ENCODE assay signal across 11 cellular contexts in the genomic region with DNA sequence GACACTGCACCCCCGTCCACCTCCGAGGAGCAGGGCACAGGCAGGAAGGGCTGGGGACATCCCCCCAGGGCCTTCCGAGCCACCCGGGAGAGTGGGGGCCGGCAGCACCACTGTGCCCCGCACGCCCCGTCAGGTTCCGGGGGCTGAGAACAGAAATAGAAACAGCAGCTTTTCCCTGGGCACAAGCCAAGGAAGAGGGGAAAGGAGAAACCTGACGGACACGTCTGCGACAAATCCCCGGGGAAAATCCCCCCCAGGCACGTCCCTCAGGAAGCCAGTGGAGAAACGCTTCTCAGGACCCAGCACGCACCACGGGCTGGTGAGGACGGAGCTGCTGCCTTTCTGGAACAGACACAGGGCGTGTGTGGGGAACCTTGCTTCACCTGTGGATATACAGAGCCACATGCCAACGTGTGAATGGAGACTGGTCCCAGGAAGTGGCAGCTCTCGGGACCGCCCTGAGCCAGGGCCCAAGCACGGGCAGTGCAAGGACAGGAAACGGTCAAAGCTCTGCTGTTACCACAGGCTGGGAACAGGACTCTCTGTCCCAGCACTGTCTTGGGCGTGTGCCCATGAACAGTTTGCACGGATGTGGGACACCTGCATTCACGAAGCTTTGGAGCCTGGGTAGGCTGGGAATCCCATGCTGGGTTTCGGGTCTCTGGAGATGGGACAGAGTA. TPM values are rescaled to one million over a fixed set of nuclear protein-coding genes. Genes with fewer than 3 reads are reported as not detected.
DNase-seq lines count a peak whose midpoint lies in the region; ATAC-seq and TF ChIP-seq lines count a peak whose summit lies in the region.
"Had no signal": no experiment of that assay in that cellular context is flagged by ENCODE, and none has a peak within 500 bp of the region (broad histone marks: within the 10 kb centered on the region; RNA-seq: fewer than 3 reads in every experiment).

No MANE protein-coding gene starts in this region.

- no peak for TF ChIP-seq CTCF in SK-N-SH (IDR thresholded peaks at IDR 0.05)
- TF ChIP-seq CTCF in fibroblast of mammary gland (conservative IDR thresholded peaks at IDR 0.05; ENCODE audit: control insufficient read depth, insufficient read depth, low read depth, low read length): no peak
- TF ChIP-seq CTCF in ovary (IDR thresholded peaks at IDR 0.05): no peak

- DNase-seq in AG20443 (ENCODE audit: low spot score): peak; percentile 51
- no peak for DNase-seq in SK-N-SH
- DNase-seq in fibroblast of mammary gland (ENCODE audit: low read depth): peak; percentile 64
- DNase-seq in ovary: peak in 4 of 5 donors; percentile 57 to 74 (median 64)
- no peak for DNase-seq in effector memory CD8-positive, alpha-beta T cell
- no peak for DNase-seq in NCI-H526 (lab: John Stamatoyannopoulos, UW)
- DNase-seq: H9, NCI-H1930, SIG-M5 had no signal

- H3K36me3 Mint-ChIP-seq in effector memory CD8-positive, alpha-beta T cell (ENCODE audit: insufficient read depth): peaks cover 26% of the 10 kb centered on the region

- TF ChIP-seq POLR2A in ovary (IDR thresholded peaks at IDR 0.05): no peak

- H3K4me3 ChIP-seq in SK-N-SH (ENCODE audit: low read depth in 2 of 2, low read length in 1 of 2) (no peak overlapping the region), fibroblast of mammary gland (ENCODE audit: control insufficient read depth, low read depth, low read length) (no peak overlapping the region), ovary (no peak overlapping the region)

- WGBS in SK-N-SH (ENCODE audit: low lambda C conversion rate): 71% methylated on average over 20 of the region's 28 CpGs
- WGBS in ovary, 3 donors: 46 to 61% (median 48%) methylated on average over 28 of the region's 28 CpGs

- H3K27me3 ChIP-seq in SK-N-SH (ENCODE audit: insufficient read depth): no peaks in the 10 kb centered on the region
- H3K27me3 ChIP-seq in ovary: no peaks in the 10 kb centered on the region

- H3K4me1 ChIP-seq in SK-N-SH (ENCODE audit: control insufficient read depth in 1 of 2, insufficient read depth in 2 of 2, low read depth in 1 of 2, low read length in 1 of 2): peaks cover 5 to 54% of the 10 kb centered on the region in 2 experiments; a peak in 2 of 4 replicates
- H3K4me1 ChIP-seq in ovary (ENCODE audit: insufficient read depth): peaks cover 25% of the 10 kb centered on the region

- TF ChIP-seq EP300 in SK-N-SH (IDR thresholded peaks at IDR 0.05; ENCODE audit: borderline replicate concordance in 1 of 2, low read depth in 1 of 2, low read length in 1 of 2) (no peak), ovary (IDR thresholded peaks at IDR 0.05) (no peak)

- no peaks in the 10 kb centered on the region for H3K9me3 ChIP-seq in SK-N-SH
- H3K9me3 ChIP-seq in ovary: no peaks in the 10 kb centered on the region

- H3K36me3 ChIP-seq in SK-N-SH (replicated peaks in 1 of 2; ENCODE audit: control insufficient read depth in 1 of 2, insufficient read depth in 2 of 2, low read length in 1 of 2) (peaks cover 0 to 6% of the 10 kb centered on the region in 2 experiments), ovary (no peaks in the 10 kb centered on the region)

- peaks cover 18 to 31% of the 10 kb centered on the region in 2 donors for H3K4me1 Mint-ChIP-seq in effector memory CD8-positive, alpha-beta T cell (ENCODE audit: low read depth in 2 of 2)
- H3K4me1 Mint-ChIP-seq: H9 had no signal

- no peak for TF ChIP-seq RAD21 in SK-N-SH (IDR thresholded peaks at IDR 0.05; ENCODE audit: low read length)

- peak overlapping the region; percentile 47; the same call in 1 of the 2 replicates for H3K4me2 ChIP-seq in SK-N-SH

- intact Hi-C loops in ovary (cut with DNase I): loop anchor here in 1 of 4 donors (5.0 kb wide), 1 partner anchor 715 kb away; no protein-coding TSS in a partner anchor

- ATAC-seq in HG03432 (IDR thresholded peaks at IDR 0.05; ENCODE audit: unreplicated experiment): no peak
- ATAC-seq in effector memory CD8-positive, alpha-beta T cell (replicated peaks): no peak
- no peak for ATAC-seq in GM19328 (IDR thresholded peaks at IDR 0.05; ENCODE audit: unreplicated experiment)

- no peak overlapping the region for H2AFZ ChIP-seq in SK-N-SH (ENCODE audit: low read depth)

- CTCF ChIA-PET in SK-N-SH (lab: Yijun Ruan, JAX): interaction anchor here (1.5 to 1.7 kb wide), 2 partner anchors 38 to 174 kb away, joined by 3 to 5 read pairs; partner anchors contain the start of gene MAPK8IP3

- H3K27ac ChIP-seq in SK-N-SH (ENCODE audit: low read depth in 2 of 2, low read length in 1 of 2) (peak overlapping the region; percentile 66 to 95; a peak in 3 of 4 replicates), ovary (peak overlapping the region; percentile 52 to 85)

- H3K4me3 Mint-ChIP-seq in effector memory CD8-positive, alpha-beta T cell: peak overlapping the region in 1 of 2 donors; percentile 98
- H3K4me3 Mint-ChIP-seq: H9 had no signal

- POLR2A ChIA-PET in SK-N-SH (lab: Yijun Ruan, JAX): interaction anchor here (1.3 kb wide), 1 partner anchor 146 kb away, joined by 3 read pairs; the partner anchor contains the start of gene JPT2

- H3F3A ChIP-seq in SK-N-SH (replicated peaks; ENCODE audit: insufficient read depth): no peaks in the 10 kb centered on the region

- no peaks in the 10 kb centered on the region for H3K9me3 Mint-ChIP-seq in effector memory CD8-positive, alpha-beta T cell
- H3K9me3 Mint-ChIP-seq: H9 had no signal

- H3K9ac ChIP-seq in SK-N-SH: no peak overlapping the region

- no peaks in the 10 kb centered on the region for H3K27me3 Mint-ChIP-seq in effector memory CD8-positive, alpha-beta T cell

- no peaks in the 10 kb centered on the region for H3K9me2 ChIP-seq in SK-N-SH

- H3K27ac Mint-ChIP-seq in effector memory CD8-positive, alpha-beta T cell: no peak overlapping the region
- H3K27ac Mint-ChIP-seq: H9 had no signal

- no peaks in the 10 kb centered on the region for H3K79me2 ChIP-seq in SK-N-SH (ENCODE audit: insufficient read depth)

- no peaks in the 10 kb centered on the region for H4K20me1 ChIP-seq in SK-N-SH (ENCODE audit: insufficient read depth)

TF ChIP-seq in SK-N-SH, 30 proteins besides CTCF, POLR2A, EP300 and RAD21:
- no peak for TF ChIP-seq NFIC (IDR thresholded peaks at IDR 0.05; ENCODE audit: borderline replicate concordance)
- no peak for TF ChIP-seq SMC3 (IDR thresholded peaks at IDR 0.05; ENCODE audit: low read depth, low read length)
- TF ChIP-seq SIN3A (IDR thresholded peaks at IDR 0.05; ENCODE audit: borderline replicate concordance, low read depth, low read length): no peak
- no peak for TF ChIP-seq YY1 (IDR thresholded peaks at IDR 0.05; ENCODE audit: low read depth)
- no peak for TF ChIP-seq RXRA (IDR thresholded peaks at IDR 0.05; ENCODE audit: borderline replicate concordance, low read depth)
- no peak for TF ChIP-seq RFX5 (IDR thresholded peaks at IDR 0.05; ENCODE audit: low read length)
- TF ChIP-seq MXI1 (IDR thresholded peaks at IDR 0.05; ENCODE audit: low read depth, low read length): no peak
- TF ChIP-seq POLR2AphosphoS5 (IDR thresholded peaks at IDR 0.05; ENCODE audit: low read depth, low read length): no peak
- no peak for TF ChIP-seq FOXJ3 (CRISPR knock-in tag; IDR thresholded peaks at IDR 0.05)
- TF ChIP-seq RCOR1 (IDR thresholded peaks at IDR 0.05; ENCODE audit: low read length): no peak
- TF ChIP-seq MAX (IDR thresholded peaks at IDR 0.05; ENCODE audit: low read depth): no peak
- TF ChIP-seq IRF3 (IDR thresholded peaks at IDR 0.05; ENCODE audit: low read depth, low read length): no peak
- no peak for TF ChIP-seq TAF1 (IDR thresholded peaks at IDR 0.05; ENCODE audit: borderline replicate concordance, low read depth, low read length)
- TF ChIP-seq FOXM1 (IDR thresholded peaks at IDR 0.05; ENCODE audit: low read depth): no peak
- no peak for TF ChIP-seq TCF12 (IDR thresholded peaks at IDR 0.05)
- TF ChIP-seq EZH2phosphoT487 (IDR thresholded peaks at IDR 0.05; ENCODE audit: borderline replicate concordance, low read depth): no peak
- TF ChIP-seq FOSL2 (IDR thresholded peaks at IDR 0.05; ENCODE audit: borderline replicate concordance, low read depth): no peak
- no peak for TF ChIP-seq NRF1 (IDR thresholded peaks at IDR 0.05; ENCODE audit: low read depth, low read length)

RNA-seq across cellular contexts. Expression of gene TMEM204, which starts 1.2 kb away (rescaled TPM):
- polyA plus RNA-seq in SK-N-SH (2012; rRNA removed): 2.1 and 2.3 TPM in 2 replicates
- polyA plus RNA-seq in SK-N-SH (2012; cell fraction: cytosol; rRNA removed): 0.85 and 1.4 TPM in 2 replicates
- 1.4 and 1.5 TPM in 2 replicates for polyA plus RNA-seq in SK-N-SH (2012; cell fraction: nucleus; rRNA removed)
- total RNA-seq in ovary: 10 to 100 TPM in 6 of 7 donors, 1 to 10 TPM in 1; 9.2 to 23.7 (median 13.8) TPM
- 10 to 100 TPM in 1 of 2 donors, 1 to 10 TPM in 1; 6.5 to 35.5 TPM for polyA plus RNA-seq in ovary
- total RNA-seq: H9 had no signal

RNA-seq across cellular contexts. Expression of gene TELO2, which starts 39.1 kb away (rescaled TPM):
- polyA plus RNA-seq in SK-N-SH (2012; rRNA removed) (19.1 and 24.2 TPM in 2 replicates), ovary (10 to 100 TPM in 1 of 2 donors, under 1 TPM in 1; 0.27 to 31.7 TPM)
- polyA plus RNA-seq in SK-N-SH (2012; cell fraction: cytosol; rRNA removed): 4.1 and 7.9 TPM in 2 replicates
- 119 and 154 TPM in 2 replicates for polyA plus RNA-seq in SK-N-SH (2012; cell fraction: nucleus; rRNA removed)
- 10 to 100 TPM in 6 of 7 donors, 1 to 10 TPM in 1; 9.9 to 36.8 (median 32.8) TPM for total RNA-seq in ovary

RNA-seq across cellular contexts. Expression of gene PTX4, which starts 43.5 kb away (rescaled TPM):
- polyA plus RNA-seq in SK-N-SH (2012; rRNA removed) (not detected in 2 replicates), ovary (under 1 TPM in 1 of 2 donors, not detected in 1; 0.05 TPM)
- not detected in 2 replicates for polyA plus RNA-seq in SK-N-SH (2012; cell fraction: cytosol; rRNA removed)
- polyA plus RNA-seq in SK-N-SH (2012; cell fraction: nucleus; rRNA removed): 0.06 TPM in 1 of 2 replicates, not detected in the other
- under 1 TPM in 2 of 7 donors, not detected in 5; 0.15 to 0.40 TPM for total RNA-seq in ovary
- total RNA-seq: H9 had no signal

RNA-seq across cellular contexts. Expression of gene CLCN7, which starts 57.4 kb away (rescaled TPM):
- polyA plus RNA-seq in SK-N-SH (2012; rRNA removed) (22.7 and 44.3 TPM in 2 replicates), ovary (10 to 100 TPM; 16.3 to 31.0 TPM)
- 17.7 and 21.3 TPM in 2 replicates for polyA plus RNA-seq in SK-N-SH (2012; cell fraction: cytosol; rRNA removed)
- 152 and 419 TPM in 2 replicates for polyA plus RNA-seq in SK-N-SH (2012; cell fraction: nucleus; rRNA removed)
- total RNA-seq in ovary: 10 to 100 TPM; 28.4 to 70.9 (median 62.8) TPM

Comparison
In these comparisons a context has a peak if more than half of its experiments do, and no peak if none do; other contexts are left out.
1. DNase-seq: peak in AG20443 (single experiment), fibroblast of mammary gland (single experiment) and ovary (4 of 5); none in SK-N-SH (single experiment), effector memory CD8-positive, alpha-beta T cell (0 of 3) and NCI-H526 (0 of 2).